Comparison of ENCODE assay signal across 14 cellular contexts in genomic region chr1:169944621-169945020, GRCh38. TPM values are rescaled to one million over a fixed set of nuclear protein-coding genes. Genes with fewer than 3 reads are reported as not detected.
DNase-seq lines count a peak whose midpoint lies in the region; ATAC-seq, FAIRE-seq and TF ChIP-seq lines count a peak whose summit lies in the region.
"Had no signal": no experiment of that assay in that cellular context is flagged by ENCODE, and none has a peak within 500 bp of the region (broad histone marks: within the 10 kb centered on the region; RNA-seq: fewer than 3 reads in every experiment).

No MANE protein-coding gene starts in this region.

- no peak overlapping the region for H2BK15ac ChIP-seq in H1 (ENCODE audit: low read length)

- H4K20me1 ChIP-seq in H1 (replicated peaks in 1 of 2; ENCODE audit: control insufficient read depth in 1 of 2, insufficient read depth in 2 of 2, low read length in 2 of 2), result no peaks in the 10 kb centered on the region

- H2AK5ac ChIP-seq in H1 (ENCODE audit: low read depth, low read length) (no peak overlapping the region), trophoblast cell (ENCODE audit: low read length) (no peak overlapping the region)

- H4K91ac ChIP-seq in H1 (replicated peaks; ENCODE audit: insufficient read length, low read length), result no peak overlapping the region
- H4K91ac ChIP-seq in trophoblast cell (ENCODE audit: low read depth, low read length), result peak overlapping the region; percentile 96

- no peak overlapping the region for H2BK5ac ChIP-seq in H1 (ENCODE audit: low read depth, low read length)
- peak overlapping the region; percentile 38 for H2BK5ac ChIP-seq in trophoblast cell (ENCODE audit: low read depth, low read length, poor library complexity)

- H3K4me3 Mint-ChIP-seq in WTC11, result no peak overlapping the region
- H3K4me3 Mint-ChIP-seq: B cell; CD4-positive, alpha-beta T cell had no signal

- no peaks in the 10 kb centered on the region for H3K36me3 ChIP-seq in H7 (replicated peaks; ENCODE audit: control insufficient read depth, insufficient read depth, low read length)
- no peaks in the 10 kb centered on the region for H3K36me3 ChIP-seq in H1 (ENCODE audit: control insufficient read depth in 2 of 4, insufficient read depth in 4 of 4, low read length in 3 of 4)
- H3K36me3 ChIP-seq in trophoblast cell (ENCODE audit: control insufficient read depth in 1 of 2, insufficient read depth in 2 of 2, low read length in 2 of 2), result peaks cover 11 to 13% of the 10 kb centered on the region in 2 experiments

- no peak overlapping the region for H4K12ac ChIP-seq in trophoblast cell (ENCODE audit: low read depth, low read length)

- no peak for TF ChIP-seq RAD21 in H1 (IDR thresholded peaks at IDR 0.05 in 1 of 2, conservative IDR thresholded peaks at IDR 0.05 in 1 of 2; ENCODE audit: low read depth in 2 of 2, low read length in 2 of 2)

- no peaks in the 10 kb centered on the region for H3K9me3 Mint-ChIP-seq in WTC11
- H3K9me3 Mint-ChIP-seq: CD4-positive, alpha-beta T cell had no signal

- no peak for TF ChIP-seq POLR2A in H1 (IDR thresholded peaks at IDR 0.05; ENCODE audit: control extremely low read depth in 1 of 2, low read depth in 2 of 2, low read length in 2 of 2)

- no peaks in the 10 kb centered on the region for H3K23me2 ChIP-seq in H1 (ENCODE audit: low read depth, low read length)

- H3K4me1 ChIP-seq in H1 (replicated peaks in 1 of 4; ENCODE audit: control insufficient read depth in 3 of 4, insufficient read depth in 4 of 4, low read length in 3 of 4), result no peaks in the 10 kb centered on the region
- H3K4me1 ChIP-seq in trophoblast cell (ENCODE audit: control insufficient read depth in 1 of 2, insufficient read depth in 2 of 2, low read length in 2 of 2), result peaks cover 8% of the 10 kb centered on the region in 2 experiments

- H3K18ac ChIP-seq in H1 (ENCODE audit: extremely low read depth, low read length), result no peak overlapping the region
- H3K18ac ChIP-seq in trophoblast cell (ENCODE audit: low read length), result peak overlapping the region; percentile 92

- CTCF ChIA-PET in WTC11 (lab: Charles Lee), result interaction anchor here (0.8 kb wide), 1 partner anchor 745 kb away, joined by 3 read pairs; no protein-coding TSS in a partner anchor
- CTCF ChIA-PET in H1 (lab: Charles Lee; ENCODE audit: partially characterized antibody), result interaction anchor here (0.6 to 1.9 kb wide), 4 partner anchors 16 to 923 kb away, joined by 3 to 11 read pairs (median 4); no protein-coding TSS in a partner anchor

- TF ChIP-seq EP300 in H1 (IDR thresholded peaks at IDR 0.05; ENCODE audit: borderline replicate concordance in 1 of 2, low read depth in 2 of 2, low read length in 2 of 2), result no peak

- ATAC-seq in WTC11 (peak; percentile 53), HG03280 (IDR thresholded peaks at IDR 0.05; ENCODE audit: unreplicated experiment) (no peak), GM19023 (IDR thresholded peaks at IDR 0.05; ENCODE audit: unreplicated experiment) (no peak)
- ATAC-seq: HepG2 had no signal

- H4K8ac ChIP-seq in H1 (ENCODE audit: extremely low read depth, insufficient read depth, low read length), result no peak overlapping the region
- peak overlapping the region; percentile 8 for H4K8ac ChIP-seq in trophoblast cell (ENCODE audit: low read depth, low read length)

- H3K23ac ChIP-seq in H1 (ENCODE audit: insufficient read length) (no peak overlapping the region), trophoblast cell (ENCODE audit: low read length) (no peak overlapping the region)

- H3K27me3 Mint-ChIP-seq in WTC11 (ENCODE audit: low read depth), result no peaks in the 10 kb centered on the region
- H3K27me3 Mint-ChIP-seq: B cell; CD4-positive, alpha-beta T cell had no signal

- no peak for FAIRE-seq in H1 (lab: Jason Lieb, UNC)
- FAIRE-seq: A204.1, GM12891, H54, HepG2 had no signal

- H3K14ac ChIP-seq in H1 (ENCODE audit: insufficient read length), result no peak overlapping the region
- no peak overlapping the region for H3K14ac ChIP-seq in trophoblast cell (ENCODE audit: low read length)

- H3K27ac Mint-ChIP-seq in WTC11, result no peak overlapping the region
- H3K27ac Mint-ChIP-seq: B cell; CD4-positive, alpha-beta T cell had no signal

- H3K27ac ChIP-seq in H1 (ENCODE audit: low read depth, low read length) (no peak overlapping the region), trophoblast cell (ENCODE audit: low read depth, low read length) (no peak overlapping the region)

- H3K4me1 Mint-ChIP-seq in WTC11, result no peaks in the 10 kb centered on the region
- H3K4me1 Mint-ChIP-seq: B cell had no signal

- H3K9me3 ChIP-seq in H1 (ENCODE audit: insufficient read depth in 2 of 2, low read depth in 1 of 2, low read length in 1 of 2) (no peaks in the 10 kb centered on the region), trophoblast cell (ENCODE audit: insufficient read depth, low read depth, low read length) (peaks cover 1% of the 10 kb centered on the region)

- H4K5ac ChIP-seq in H1 (ENCODE audit: insufficient read length, low read depth, low read length), result no peak overlapping the region

- no peaks in the 10 kb centered on the region for H3K27me3 ChIP-seq in H7 (ENCODE audit: control insufficient read depth, insufficient read depth, low read length)
- no peaks in the 10 kb centered on the region for H3K27me3 ChIP-seq in H1 (replicated peaks in 1 of 4; ENCODE audit: control insufficient read depth in 3 of 4, extremely low read depth in 1 of 4, insufficient read depth in 3 of 4, low read length in 3 of 4)
- no peaks in the 10 kb centered on the region for H3K27me3 ChIP-seq in trophoblast cell (ENCODE audit: insufficient read depth, low read length)

- WGBS in H1 (ENCODE audit: extremely low coverage in 1 of 2, insufficient coverage in 1 of 2, insufficient read length in 1 of 2, insufficient replicate concordance in 2 of 2, low coverage in 1 of 2, low lambda C conversion rate in 2 of 2, missing lambda C conversion rate in 1 of 2), 2 experiments, result 86% methylated on average over 3 of the region's 3 CpGs; no CpG with 5 or more reads in 1 of the 2 experiments
- WGBS in trophoblast cell (ENCODE audit: extremely low coverage, insufficient coverage, insufficient read length), result no CpG with 5 or more reads among the region's 3 CpGs

- DNase-seq in H7 (peak; percentile 6), WTC11 (ENCODE audit: low spot score) (no peak), H1 (ENCODE audit: low read depth in 1 of 2, low spot score in 2 of 2) (no peak), trophoblast cell (no peak), inferior parietal cortex (ENCODE audit: extremely low spot score) (no peak)
- DNase-seq: CD4-positive, alpha-beta T cell; DMS79 had no signal

- H3K4ac ChIP-seq in H1 (replicated peaks; ENCODE audit: insufficient read length, low read depth, low read length) (no peak overlapping the region), trophoblast cell (ENCODE audit: low read depth, low read length) (no peak overlapping the region)

- no peak overlapping the region for H2BK120ac ChIP-seq in H1 (replicated peaks; ENCODE audit: low read depth, low read length)
- peak overlapping the region; percentile 86 for H2BK120ac ChIP-seq in trophoblast cell (ENCODE audit: insufficient read depth, low read length, poor library complexity)

- no peak overlapping the region for H2BK20ac ChIP-seq in H1 (ENCODE audit: low read length)

- no peak overlapping the region for H3K56ac ChIP-seq in H1 (replicated peaks; ENCODE audit: insufficient read length, low read depth, low read length)

- H3K4me3 ChIP-seq in H7 (ENCODE audit: insufficient read depth, low read depth, low read length) (no peak overlapping the region), H1 (ENCODE audit: extremely low read depth in 1 of 4, insufficient read depth in 2 of 4, low read depth in 3 of 4, low read length in 4 of 4) (no peak overlapping the region), trophoblast cell (ENCODE audit: low read depth, low read length) (no peak overlapping the region)

- no peaks in the 10 kb centered on the region for H3K79me1 ChIP-seq in H1 (ENCODE audit: low read depth, low read length)
- H3K79me1 ChIP-seq in trophoblast cell (ENCODE audit: low read length), result peaks cover 19% of the 10 kb centered on the region

- no peaks in the 10 kb centered on the region for H3K36me3 Mint-ChIP-seq in WTC11

- H2AFZ ChIP-seq in H1 (ENCODE audit: low read length), result 0 out of 2 replicates have a peak overlapping the region, but pooled peaks have one; percentile 51
- no peak overlapping the region for H2AFZ ChIP-seq in trophoblast cell (ENCODE audit: insufficient read depth, low read length, poor library complexity)

- H3K9ac ChIP-seq in H1 (replicated peaks in 1 of 4; ENCODE audit: extremely low read depth in 1 of 4, low read depth in 3 of 4, low read length in 3 of 4) (no peak overlapping the region), trophoblast cell (ENCODE audit: low read length) (no peak overlapping the region)

- H3K79me2 ChIP-seq in H1 (ENCODE audit: control insufficient read depth in 1 of 2, insufficient read depth in 2 of 2, low read length in 2 of 2), result no peaks in the 10 kb centered on the region
- peaks cover 3% of the 10 kb centered on the region for H3K79me2 ChIP-seq in trophoblast cell (ENCODE audit: control insufficient read depth, insufficient read depth, low read length, poor library complexity)

- no peak overlapping the region for H2BK12ac ChIP-seq in H1 (ENCODE audit: low read depth, low read length)
- peak overlapping the region; percentile 59 for H2BK12ac ChIP-seq in trophoblast cell (ENCODE audit: low read length)

- TF ChIP-seq CTCF in WTC11 (IDR thresholded peaks at IDR 0.05), result no peak
- no peak for TF ChIP-seq CTCF in H1 (IDR thresholded peaks at IDR 0.05; ENCODE audit: control extremely low read depth in 1 of 3, insufficient read depth in 1 of 3, low read depth in 1 of 3, low read length in 3 of 3)

- POLR2A ChIA-PET in WTC11 (lab: Charles Lee) (no interaction called here), H1 (lab: Charles Lee; ENCODE audit: partially characterized antibody) (interaction anchor here (1.4 kb wide), 1 partner anchor 50 kb away, joined by 4 read pairs; no protein-coding TSS in a partner anchor)

- H3K4me2 ChIP-seq in H1 (ENCODE audit: insufficient read depth in 1 of 2, low read depth in 2 of 2, low read length in 2 of 2) (no peak overlapping the region), trophoblast cell (ENCODE audit: low read length) (no peak overlapping the region)

TF ChIP-seq in H1, 55 proteins besides CTCF, POLR2A, EP300 and RAD21 (continues in another document):
- TF ChIP-seq ASH2L (IDR thresholded peaks at IDR 0.05; ENCODE audit: low read length), result no peak

RNA-seq across cellular contexts. Expression of gene SCYL3, which starts 50.9 kb away (rescaled TPM):
- 5.9 and 8.5 TPM in 2 replicates for total RNA-seq in H7 (2014; rRNA removed; shearing (Covaris generic))
- total RNA-seq in WTC11 (2021), result 4.8 to 5.3 TPM (median 4.9 TPM) in 3 replicates
- total RNA-seq in H1 (2021; fragmentation: NEBNext Ultra II Directional; extraction: Animal tissue kit (Norgen Biotek cat#: 25700)), result 4.3 and 5.3 TPM in 2 replicates
- polyA plus RNA-seq in H1 (2011; rRNA removed), result 2.4 and 2.7 TPM in 2 replicates
- 3.8 TPM for polyA plus RNA-seq in H1 (2011; cell fraction: cytosol; rRNA removed)
- 6.1 TPM for polyA plus RNA-seq in H1 (2011; cell fraction: nucleus; rRNA removed)
- polyA plus RNA-seq in H1 (2012, experiment 1 of 2), result 2.9 to 4.9 TPM (median 3.6 TPM) in 4 replicates
- 0.34 TPM for polyA plus RNA-seq in H1 (2012, experiment 2 of 2)
- polyA plus RNA-seq in H1 (2013, experiment 1 of 2), result 3.2 TPM
- 3.0 TPM for polyA plus RNA-seq in H1 (2013, experiment 2 of 2)
- 11.5 and 12.2 TPM in 2 replicates for polyA minus RNA-seq in H1 (2011; rRNA and poly(A)+ RNA removed)
- 4.2 TPM for polyA minus RNA-seq in H1 (2011; cell fraction: cytosol; rRNA and poly(A)+ RNA removed)
- polyA minus RNA-seq in H1 (2011; cell fraction: nucleus; rRNA and poly(A)+ RNA removed), result 13.0 TPM
- 13.1 and 13.4 TPM in 2 replicates for polyA plus RNA-seq in trophoblast cell (2013)
